In genomic region chr4:33661636-33662035, GRCh38 we compare ENCODE assay signal across 33 cellular contexts.
"Had no signal": no experiment of that assay in that cellular context is flagged by ENCODE, and none has a peak within 500 bp of the region (broad histone marks: within the 10 kb centered on the region; RNA-seq: fewer than 3 reads in every experiment).

No MANE protein-coding gene starts in this region.

- FAIRE-seq: astrocyte, bronchial epithelial cell, colon had no signal

- H3K27me3 ChIP-seq: ascending aorta, body of pancreas, brain microvascular endothelial cell, breast epithelium, cardiac muscle cell had no signal

- H3K36me3 ChIP-seq: ascending aorta, brain microvascular endothelial cell, breast epithelium, cardiac muscle cell had no signal

- DNase-seq: activated effector memory CD4-positive, alpha-beta T cell treated with anti-CD3 and anti-CD28 coated beads, Interleukin-2, amount 50 U/mL, for 16 hours; activated effector memory CD4-positive, alpha-beta T cell treated with Interleukin-2 at 50 U/mL for 16 hours; activated gamma-delta T cell; activated gamma-delta T cell treated with Interleukin-2 at 50 U/mL for 16 hours; activated naive CD4-positive, alpha-beta T cell; activated naive CD4-positive, alpha-beta T cell treated with anti-CD3 and anti-CD28 coated beads for 36 hours; activated naive CD4-positive, alpha-beta T cell treated with anti-CD3 and anti-CD28 coated beads, Interleukin-2, amount 10 ng/mL, durations not matched to agents 7 days and 5 days; activated naive CD4-positive, alpha-beta T cell treated with anti-CD3 and anti-CD28 coated beads, Interleukin-2, amount 50 U/mL, for 16 hours; activated naive CD4-positive, alpha-beta T cell treated with Interleukin-2 at 50 U/mL for 16 hours; activated naive CD8-positive, alpha-beta T cell treated with anti-CD3 and anti-CD28 coated beads for 36 hours; activated naive CD8-positive, alpha-beta T cell treated with anti-CD3 and anti-CD28 coated beads, Interleukin-2, amount 10 ng/mL, durations not matched to agents 7 days and 5 days; activated naive CD8-positive, alpha-beta T cell treated with anti-CD3 and anti-CD28 coated beads, Interleukin-2, amount 50 U/mL, for 24 hours; activated T-cell treated with anti-CD3 and anti-CD28 coated beads, Interleukin-2, amount 50 U/mL, for 24 hours; activated T-cell treated with anti-CD3 and anti-CD28 coated beads, Interleukin-2, amount 50 U/mL, for 4 hours; activated T-cell treated with anti-CD3 and anti-CD28 coated beads, Interleukin-2, amount 50 U/mL, for 48 hours; activated T-cell treated with anti-CD3 and anti-CD28 coated beads, Interleukin-2, amount 50 U/mL, for 72 hours; amniotic stem cell; amygdala; anterior cingulate cortex; aorta; body of pancreas; brain microvascular endothelial cell; caudate nucleus; central memory CD4-positive, alpha-beta T cell; cerebellar nuclear complex had no signal

- ATAC-seq: activated naive CD4-positive, alpha-beta T cell treated with anti-CD3 and anti-CD28 coated beads, Interleukin-2, amount 50 U/mL, for 72 hours; activated naive CD8-positive, alpha-beta T cell treated with anti-CD3 and anti-CD28 coated beads, Interleukin-2, amount 50 U/mL, for 24 hours; activated T-cell treated with anti-CD3 and anti-CD28 coated beads, Interleukin-2, amount 50 U/mL, for 4 hours; activated T-cell treated with anti-CD3 and anti-CD28 coated beads, Interleukin-2, amount 50 U/mL, for 72 hours; activated T-helper 17 cell treated with anti-CD3 and anti-CD28 coated beads, Interleukin-2, amount 50 U/mL, for 72 hours; body of pancreas had no signal

- H3K4me1 ChIP-seq: ascending aorta, body of pancreas, breast epithelium had no signal

- H3K27ac ChIP-seq: ascending aorta, body of pancreas, brain microvascular endothelial cell, breast epithelium, cardiac muscle cell had no signal

- H3K4me3 ChIP-seq: ascending aorta, body of pancreas, breast epithelium, cardiac muscle cell had no signal

- H3K9me3 ChIP-seq: body of pancreas had no signal
